In genomic region chr11:66317322-66317765, GRCh38 we compare ENCODE assay signal across 1 cellular context.
TF ChIP-seq lines count a peak whose summit lies in the region.

No MANE protein-coding gene starts in this region.

TF ChIP-seq in WTC11, 78 proteins besides CTCF, POLR2A, EP300 and RAD21 (continued from another document):
- TF ChIP-seq ZNF281 (CRISPR knock-in tag; IDR thresholded peaks at IDR 0.05) (no peak), ZNF317 (CRISPR knock-in tag; IDR thresholded peaks at IDR 0.05; ENCODE audit: borderline replicate concordance, low read depth) (no peak), TEAD1 (CRISPR knock-in tag; IDR thresholded peaks at IDR 0.05) (no peak)
